In the genomic region with DNA sequence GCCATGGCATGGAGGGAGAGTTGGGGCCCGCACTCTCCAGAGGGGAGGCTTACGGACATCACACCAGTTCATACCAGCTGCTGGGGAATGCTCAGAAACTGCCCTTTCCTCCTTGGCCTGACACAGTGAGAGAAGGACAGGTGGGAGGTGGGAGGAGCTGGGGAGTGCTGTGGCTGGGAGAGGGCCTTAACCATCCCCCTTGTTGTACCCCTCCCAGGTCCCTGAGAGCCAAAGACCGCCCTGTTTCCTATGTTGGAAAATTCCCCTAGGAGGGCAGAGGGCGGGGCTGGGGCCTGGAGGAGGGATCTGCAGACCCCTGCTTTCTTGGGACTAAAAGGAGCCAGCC, we compare ENCODE assay signal across 28 cellular contexts. TPM values are rescaled to one million over a fixed set of nuclear protein-coding genes. Genes with fewer than 3 reads are reported as not detected.
DNase-seq lines count a peak whose midpoint lies in the region; ATAC-seq and TF ChIP-seq lines count a peak whose summit lies in the region.
"Had no signal": no experiment of that assay in that cellular context is flagged by ENCODE, and none has a peak within 500 bp of the region (broad histone marks: within the 10 kb centered on the region; RNA-seq: fewer than 3 reads in every experiment).

No MANE protein-coding gene starts in this region.

- H3K4me3 ChIP-seq in muscle layer of colon (ENCODE audit: low read depth in 1 of 2, low read length in 2 of 2): no peak overlapping the region
- H3K4me3 ChIP-seq: prostate gland had no signal

- H3K4me1 ChIP-seq in muscle layer of colon (ENCODE audit: insufficient read depth, low read length): peaks cover 46% of the 10 kb centered on the region

- peaks cover 26% of the 10 kb centered on the region for H3K36me3 ChIP-seq in muscle layer of colon (ENCODE audit: insufficient read depth, low read length)

- H3K27me3 ChIP-seq in muscle layer of colon (ENCODE audit: control insufficient read depth in 1 of 2, insufficient read depth in 2 of 2, low read length in 2 of 2): no peaks in the 10 kb centered on the region

- no peaks in the 10 kb centered on the region for H3K9me3 ChIP-seq in muscle layer of colon (ENCODE audit: low read length)
- H3K9me3 ChIP-seq: prostate gland, SK-N-SH had no signal

- H3K27me3 Mint-ChIP-seq in glutamatergic neuron (ENCODE audit: unreplicated experiment): peaks cover 3% of the 10 kb centered on the region
- no peaks in the 10 kb centered on the region for H3K27me3 Mint-ChIP-seq in type B pancreatic cell
- H3K27me3 Mint-ChIP-seq: IgD-negative memory B cell; stimulated activated naive CD8-positive, alpha-beta T cell treated with anti-CD3 and anti-CD28 coated beads, Interleukin-15, amount 100 ng/mL, for 72 hours had no signal

- no peak overlapping the region for H3K9ac ChIP-seq in muscle layer of colon (ENCODE audit: low read length)
- H3K9ac ChIP-seq: SK-N-SH had no signal

- ATAC-seq in SK-N-SH treated with all-trans-retinoic acid at 6 μM for 48 hours: no peak
- ATAC-seq: activated CD8-positive, alpha-beta memory T cell treated with anti-CD3 and anti-CD28 coated beads, Interleukin-2, amount 10 ng/mL, durations not matched to agents 7 days and 5 days; CD8-positive, alpha-beta T cell; left cardiac atrium; natural killer cell had no signal

- H3K4me1 Mint-ChIP-seq in glutamatergic neuron (ENCODE audit: low read depth, unreplicated experiment): peaks cover 40% of the 10 kb centered on the region
- H3K4me1 Mint-ChIP-seq in type B pancreatic cell (ENCODE audit: unreplicated experiment): peaks cover 56% of the 10 kb centered on the region
- H3K4me1 Mint-ChIP-seq: activated CD4-positive, alpha-beta T cell treated with anti-CD3 and anti-CD28 coated beads, Interleukin-2, amount 10 ng/mL, durations not matched to agents 7 days and 5 days; activated CD8-positive, alpha-beta memory T cell treated with anti-CD3 and anti-CD28 coated beads, Interleukin-2, amount 10 ng/mL, durations not matched to agents 7 days and 5 days had no signal

- DNase-seq in DMS53 (lab: John Stamatoyannopoulos, UW) (peak; percentile 33), DMS53 treated with DMSO at 0.1 percent for 48 hours (lab: John Stamatoyannopoulos, UW; ENCODE audit: unreplicated experiment) (no peak), glutamatergic neuron (no peak), type B pancreatic cell (ENCODE audit: extremely low spot score, unreplicated experiment) (no peak), C1 segment of cervical spinal cord (lab: John Stamatoyannopoulos, UW) (no peak), NCI-H2171 treated with DMSO at 0.1 percent for 48 hours (lab: John Stamatoyannopoulos, UW) (no peak)
- DNase-seq: activated CD4-positive, alpha-beta T cell treated with anti-CD3 and anti-CD28 coated beads, Interleukin-2, amount 10 ng/mL, durations not matched to agents 7 days and 5 days; activated CD8-positive, alpha-beta memory T cell treated with anti-CD3 and anti-CD28 coated beads, Interleukin-2, amount 10 ng/mL, durations not matched to agents 7 days and 5 days; activated naive CD4-positive, alpha-beta T cell treated with anti-CD3 and anti-CD28 coated beads for 36 hours; activated T-cell treated with anti-CD3 and anti-CD28 coated beads, Interleukin-2, amount 50 U/mL, for 72 hours; amygdala; CD8-positive, alpha-beta T cell; GF-D8; left cardiac atrium; natural killer cell; NCI-H1092 treated with DMSO at 0.1 percent for 48 hours; NCI-H2029; NCI-H345; NCI-H748 treated with DMSO at 0.1 percent for 48 hours; SK-N-SH; stimulated activated CD4-positive, alpha-beta T cell treated with anti-CD3 and anti-CD28 coated beads, Interleukin-15, amount 100 ng/mL, for 24 hours; stimulated activated naive CD8-positive, alpha-beta T cell treated with anti-CD3 and anti-CD28 coated beads, Interleukin-15, amount 100 ng/mL, for 72 hours; trophoblast cell had no signal

- H3K9me3 Mint-ChIP-seq in glutamatergic neuron (ENCODE audit: unreplicated experiment): peaks cover 1% of the 10 kb centered on the region
- H3K9me3 Mint-ChIP-seq in type B pancreatic cell: no peaks in the 10 kb centered on the region
- H3K9me3 Mint-ChIP-seq: activated CD4-positive, alpha-beta T cell treated with anti-CD3 and anti-CD28 coated beads, Interleukin-2, amount 10 ng/mL, durations not matched to agents 7 days and 5 days; activated naive CD4-positive, alpha-beta T cell treated with anti-CD3 and anti-CD28 coated beads for 36 hours; activated T-cell treated with anti-CD3 and anti-CD28 coated beads, Interleukin-2, amount 50 U/mL, for 72 hours; CD8-positive, alpha-beta T cell; IgD-negative memory B cell; natural killer cell; stimulated activated naive CD8-positive, alpha-beta T cell treated with anti-CD3 and anti-CD28 coated beads, Interleukin-15, amount 100 ng/mL, for 72 hours had no signal

- peak overlapping the region; percentile 65 for H3K27ac ChIP-seq in muscle layer of colon (ENCODE audit: low read depth, low read length)
- H3K27ac ChIP-seq: 22Rv1 had no signal

- H3K4me3 Mint-ChIP-seq in glutamatergic neuron (ENCODE audit: unreplicated experiment) (peak overlapping the region; percentile 40), type B pancreatic cell (peak overlapping the region; percentile 64)
- H3K4me3 Mint-ChIP-seq: activated CD4-positive, alpha-beta T cell treated with anti-CD3 and anti-CD28 coated beads, Interleukin-2, amount 10 ng/mL, durations not matched to agents 7 days and 5 days; activated CD8-positive, alpha-beta memory T cell treated with anti-CD3 and anti-CD28 coated beads, Interleukin-2, amount 10 ng/mL, durations not matched to agents 7 days and 5 days; activated naive CD4-positive, alpha-beta T cell treated with anti-CD3 and anti-CD28 coated beads for 36 hours; activated T-cell treated with anti-CD3 and anti-CD28 coated beads, Interleukin-2, amount 50 U/mL, for 72 hours; CD8-positive, alpha-beta T cell; IgD-negative memory B cell; natural killer cell; stimulated activated naive CD8-positive, alpha-beta T cell treated with anti-CD3 and anti-CD28 coated beads, Interleukin-15, amount 100 ng/mL, for 72 hours had no signal

- H3K36me3 Mint-ChIP-seq in glutamatergic neuron (ENCODE audit: unreplicated experiment) (no peaks in the 10 kb centered on the region), type B pancreatic cell (peaks cover 31% of the 10 kb centered on the region)
- H3K36me3 Mint-ChIP-seq: activated CD8-positive, alpha-beta memory T cell treated with anti-CD3 and anti-CD28 coated beads, Interleukin-2, amount 10 ng/mL, durations not matched to agents 7 days and 5 days; natural killer cell had no signal

- no peak for TF ChIP-seq CTCF in glutamatergic neuron (IDR thresholded peaks at IDR 0.05; ENCODE audit: partially characterized antibody, unreplicated experiment)
- TF ChIP-seq CTCF in type B pancreatic cell (conservative IDR thresholded peaks at IDR 0.05): no peak

- H3K27ac Mint-ChIP-seq in glutamatergic neuron (ENCODE audit: unreplicated experiment) (peak overlapping the region; percentile 33), type B pancreatic cell (peak overlapping the region; percentile 34)
- H3K27ac Mint-ChIP-seq: activated CD4-positive, alpha-beta T cell treated with anti-CD3 and anti-CD28 coated beads, Interleukin-2, amount 10 ng/mL, durations not matched to agents 7 days and 5 days; activated CD8-positive, alpha-beta memory T cell treated with anti-CD3 and anti-CD28 coated beads, Interleukin-2, amount 10 ng/mL, durations not matched to agents 7 days and 5 days; activated naive CD4-positive, alpha-beta T cell treated with anti-CD3 and anti-CD28 coated beads for 36 hours; activated T-cell treated with anti-CD3 and anti-CD28 coated beads, Interleukin-2, amount 50 U/mL, for 72 hours; CD8-positive, alpha-beta T cell; natural killer cell; stimulated activated naive CD8-positive, alpha-beta T cell treated with anti-CD3 and anti-CD28 coated beads, Interleukin-15, amount 100 ng/mL, for 72 hours had no signal

TF ChIP-seq in SK-N-SH treated with all-trans-retinoic acid at 6 μM for 48 hours, 23 proteins besides CTCF, POLR2A, EP300 and RAD21 (continues in another document):
- no peak for TF ChIP-seq BACH2 (CRISPR knock-in tag; IDR thresholded peaks at IDR 0.05; ENCODE audit: borderline replicate concordance)
- TF ChIP-seq TOX (CRISPR knock-in tag; IDR thresholded peaks at IDR 0.05; ENCODE audit: borderline replicate concordance): no peak
- no peak for TF ChIP-seq ZC3H10 (CRISPR knock-in tag; IDR thresholded peaks at IDR 0.05)
- TF ChIP-seq OSR1 (CRISPR knock-in tag; IDR thresholded peaks at IDR 0.05): no peak
- no peak for TF ChIP-seq CREB5 (CRISPR knock-in tag; IDR thresholded peaks at IDR 0.05; ENCODE audit: low read depth)
- TF ChIP-seq RARB (CRISPR knock-in tag; IDR thresholded peaks at IDR 0.05): no peak
- no peak for TF ChIP-seq ZFP3 (CRISPR knock-in tag; IDR thresholded peaks at IDR 0.05)
- TF ChIP-seq CSRNP3 (CRISPR knock-in tag; IDR thresholded peaks at IDR 0.05): no peak
- TF ChIP-seq ARNTL (CRISPR knock-in tag; IDR thresholded peaks at IDR 0.05; ENCODE audit: borderline replicate concordance, low read depth): no peak
- TF ChIP-seq ZNF8 (CRISPR knock-in tag; IDR thresholded peaks at IDR 0.05): no peak
- TF ChIP-seq ZFP30 (CRISPR knock-in tag; IDR thresholded peaks at IDR 0.05): no peak

RNA-seq across cellular contexts. Expression of gene FOXP4, which starts 24.1 kb away (rescaled TPM):
- total RNA-seq in glutamatergic neuron (ENCODE audit: unreplicated experiment) (27.9 TPM), type B pancreatic cell (ENCODE audit: low replicate concordance) (62.2 and 100 TPM in 2 replicates)
